ENCODE assay signal across 16 cellular contexts in the genomic region with DNA sequence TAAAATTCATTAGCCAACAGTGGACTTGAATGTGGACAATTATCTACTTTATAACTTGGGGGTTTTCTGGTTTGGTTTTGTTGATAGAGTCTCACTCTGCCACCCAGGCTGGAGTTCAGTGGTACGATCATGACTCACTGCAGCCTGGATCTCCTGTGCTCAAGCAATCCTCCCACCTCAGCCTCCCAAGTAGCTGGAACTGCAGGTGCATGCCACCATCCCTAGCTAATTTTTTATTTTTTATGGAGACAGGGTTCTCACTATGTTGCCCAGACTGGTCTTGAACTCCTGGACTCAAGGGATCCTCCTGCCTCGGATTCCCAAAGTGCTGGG.
"Had no signal": no experiment of that assay in that cellular context is flagged by ENCODE, and none has a peak within 500 bp of the region (broad histone marks: within the 10 kb centered on the region; RNA-seq: fewer than 3 reads in every experiment).

No MANE protein-coding gene starts in this region.

- H3K9me3 Mint-ChIP-seq: activated CD4-positive, alpha-beta memory T cell treated with anti-CD3 and anti-CD28 coated beads, Interleukin-2, amount 10 ng/mL, durations not matched to agents 7 days and 5 days; activated T-cell treated with anti-CD3 and anti-CD28 coated beads, Interleukin-2, amount 50 U/mL, for 72 hours; memory B cell; nephron progenitor cell had no signal

- H3K27me3 ChIP-seq: breast epithelium, left lung, thyroid gland, vagina had no signal

- H3K27ac ChIP-seq: breast epithelium, parathyroid adenoma, thyroid gland, vagina had no signal

- H3K9ac ChIP-seq: parathyroid adenoma had no signal

- H3K36me3 Mint-ChIP-seq: memory B cell had no signal

- H3K79me2 ChIP-seq: parathyroid adenoma had no signal

- ATAC-seq: activated T-cell treated with anti-CD3 and anti-CD28 coated beads, Interleukin-2, amount 50 U/mL, for 72 hours had no signal

- H3K4me3 Mint-ChIP-seq: activated CD4-positive, alpha-beta memory T cell treated with anti-CD3 and anti-CD28 coated beads, Interleukin-2, amount 10 ng/mL, durations not matched to agents 7 days and 5 days; activated T-cell treated with anti-CD3 and anti-CD28 coated beads, Interleukin-2, amount 50 U/mL, for 72 hours; memory B cell; nephron progenitor cell had no signal

- H3K4me3 ChIP-seq: breast epithelium, left lung, thyroid gland, vagina had no signal

- H3K27ac Mint-ChIP-seq: activated CD4-positive, alpha-beta memory T cell treated with anti-CD3 and anti-CD28 coated beads, Interleukin-2, amount 10 ng/mL, durations not matched to agents 7 days and 5 days; activated T-cell treated with anti-CD3 and anti-CD28 coated beads, Interleukin-2, amount 50 U/mL, for 72 hours; memory B cell had no signal

- H3K9me3 ChIP-seq: breast epithelium, left lung, thyroid gland, vagina had no signal

- H3K36me3 ChIP-seq: breast epithelium, left lung, thyroid gland, vagina had no signal

- DNase-seq: activated CD4-positive, alpha-beta memory T cell treated with anti-CD3 and anti-CD28 coated beads, Interleukin-2, amount 10 ng/mL, durations not matched to agents 7 days and 5 days; activated CD4-positive, alpha-beta T cell treated with anti-CD3 and anti-CD28 coated beads for 1 hour; activated T-cell treated with anti-CD3 and anti-CD28 coated beads, Interleukin-2, amount 50 U/mL, for 72 hours; aorta; foreskin melanocyte; islet precursor cell; left lung; nephron progenitor cell; retina; stimulated activated CD4-positive, alpha-beta T cell treated with anti-CD3 and anti-CD28 coated beads, Interleukin-15, amount 100 ng/mL, for 24 hours; stimulated activated CD4-positive, alpha-beta T cell treated with anti-CD3 and anti-CD28 coated beads, Interleukin-4, amount 100 ng/mL, for 24 hours; thyroid gland had no signal

- H3K4me1 ChIP-seq: breast epithelium, parathyroid adenoma, vagina had no signal
